Comparison of ENCODE assay signal across 8 cellular contexts in the genomic region with DNA sequence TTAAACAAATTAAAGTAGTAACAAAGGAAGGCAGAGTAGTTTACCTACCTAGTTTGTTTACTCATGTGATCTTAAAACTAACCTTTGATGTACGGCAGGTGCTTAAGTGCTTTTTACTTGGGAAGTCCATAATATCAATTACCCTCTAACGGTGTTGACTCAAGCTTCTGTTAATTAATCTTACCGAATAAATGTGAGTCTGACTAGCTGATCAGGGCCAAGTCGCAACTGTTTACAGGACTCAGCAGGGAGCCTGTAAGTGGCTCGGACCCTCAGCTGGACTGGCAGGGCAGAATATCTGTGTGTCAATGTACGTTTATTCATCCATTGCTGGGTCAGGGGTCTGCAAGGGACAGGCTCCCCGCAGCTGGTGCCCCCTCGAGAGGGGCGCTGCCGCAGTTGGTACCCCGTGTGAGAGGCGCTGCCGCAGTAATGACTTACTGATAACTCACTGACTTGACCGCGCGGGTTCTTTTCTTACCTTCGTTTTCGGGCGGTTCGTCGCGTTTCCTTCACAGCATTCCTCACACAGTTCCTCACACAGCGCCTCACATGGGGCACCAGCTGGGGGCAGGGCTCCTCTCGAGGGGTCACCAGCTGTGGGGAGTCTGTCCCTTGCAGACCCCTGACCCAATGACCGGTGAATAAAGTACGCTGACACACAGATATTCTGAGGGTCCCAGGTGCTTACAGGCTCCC. TPM values are rescaled to one million over a fixed set of nuclear protein-coding genes. Genes with fewer than 3 reads are reported as not detected.
DNase-seq lines count a peak whose midpoint lies in the region; ATAC-seq and TF ChIP-seq lines count a peak whose summit lies in the region.

No MANE protein-coding gene starts in this region.

- H3K27ac Mint-ChIP-seq in activated CD4-positive, alpha-beta memory T cell treated with anti-CD3 and anti-CD28 coated beads for 36 hours = no peak overlapping the region

- no peaks in the 10 kb centered on the region for H3K79me2 ChIP-seq in fibroblast of lung (ENCODE audit: control insufficient read depth, insufficient read depth, low read length)
- no peaks in the 10 kb centered on the region for H3K79me2 ChIP-seq in neural cell (replicated peaks; ENCODE audit: insufficient read depth, low read length)

- H3K4me1 ChIP-seq in fibroblast of lung (ENCODE audit: control insufficient read depth, extremely low read depth, insufficient read depth, low read length) = no peaks in the 10 kb centered on the region

- TF ChIP-seq EP300 in neural cell (conservative IDR thresholded peaks at IDR 0.05; ENCODE audit: poor library complexity, severe bottlenecking) = no peak

- no peaks in the 10 kb centered on the region for H3K9me3 ChIP-seq in fibroblast of lung (ENCODE audit: control insufficient read depth, insufficient read depth, low read depth, low read length)
- no peaks in the 10 kb centered on the region for H3K9me3 ChIP-seq in neural cell (ENCODE audit: low read length)

- DNase-seq in ACHN (peak; percentile 33), NAMALWA (ENCODE audit: low spot score) (peak; percentile 75), fibroblast of lung (ENCODE audit: low read depth in 2 of 2) (peak; percentile 20 to 59), KG1 (lab: John Stamatoyannopoulos, UW) (no peak), CD1c-positive myeloid dendritic cell (ENCODE audit: extremely low spot score) (no peak)
- peak; percentile 51 for DNase-seq in activated CD4-positive, alpha-beta memory T cell treated with anti-CD3 and anti-CD28 coated beads for 36 hours

- peak overlapping the region; percentile 44 for H3K9ac ChIP-seq in fibroblast of lung (ENCODE audit: insufficient read depth, low read length)
- peak overlapping the region; percentile 12 for H3K9ac ChIP-seq in neural cell (ENCODE audit: low read length)

- CTCF ChIA-PET in activated CD4-positive, alpha-beta memory T cell treated with anti-CD3 and anti-CD28 coated beads for 36 hours (lab: Charles Lee) = interaction anchor here (0.8 to 3.2 kb wide), 3 partner anchors 11 to 62 kb away, joined by 3 to 20 read pairs (median 4); a partner anchor contains a TSS

- in situ Hi-C loops in ACHN (cut with HindIII; ENCODE audit: low pct_ligation_motif_present, low pct_unique_long_range_greater_than_20kb, low sequenced_read_pairs) = no loop called here

- no peaks in the 10 kb centered on the region for H3F3A ChIP-seq in neural cell (ENCODE audit: insufficient read depth, low read length, poor library complexity, severe bottlenecking)

- ATAC-seq in GM19372 (IDR thresholded peaks at IDR 0.05; ENCODE audit: low read depth, unreplicated experiment) = peak; percentile 68

- intact Hi-C loops in activated CD4-positive, alpha-beta memory T cell treated with anti-CD3 and anti-CD28 coated beads for 36 hours (cut with micrococcal nuclease) = loop anchor here (2.0 kb wide), 1 partner anchor 64 kb away; a partner anchor contains a TSS

- H2AFZ ChIP-seq in fibroblast of lung (ENCODE audit: low read length) (peak overlapping the region; percentile 93), neural cell (ENCODE audit: low read depth, low read length) (no peak overlapping the region)

- no peaks in the 10 kb centered on the region for H3K36me3 Mint-ChIP-seq in activated CD4-positive, alpha-beta memory T cell treated with anti-CD3 and anti-CD28 coated beads for 36 hours

- H3K27me3 ChIP-seq in fibroblast of lung (ENCODE audit: control insufficient read depth, insufficient read depth, low read length) = no peaks in the 10 kb centered on the region
- no peaks in the 10 kb centered on the region for H3K27me3 ChIP-seq in neural cell (ENCODE audit: insufficient read depth, low read depth, low read length)

- POLR2A ChIA-PET in activated CD4-positive, alpha-beta memory T cell treated with anti-CD3 and anti-CD28 coated beads for 36 hours (lab: Charles Lee) = no interaction called here

- H3K9me3 Mint-ChIP-seq in activated CD4-positive, alpha-beta memory T cell treated with anti-CD3 and anti-CD28 coated beads for 36 hours = no peaks in the 10 kb centered on the region

- H3K4me1 Mint-ChIP-seq in activated CD4-positive, alpha-beta memory T cell treated with anti-CD3 and anti-CD28 coated beads for 36 hours (ENCODE audit: low read depth) = peaks cover 4% of the 10 kb centered on the region

- H3K4me3 ChIP-seq in fibroblast of lung (replicated peaks in 1 of 4; ENCODE audit: control extremely low read depth in 1 of 4, insufficient read depth in 1 of 4, low read depth in 3 of 4, low read length in 4 of 4) (peak overlapping the region; percentile 53 to 82 (median 66)), neural cell (ENCODE audit: low read length) (peak overlapping the region; percentile 60)

- H3K36me3 ChIP-seq in fibroblast of lung (ENCODE audit: control insufficient read depth, insufficient read depth, low read length) = no peaks in the 10 kb centered on the region
- no peaks in the 10 kb centered on the region for H3K36me3 ChIP-seq in neural cell (ENCODE audit: insufficient read depth, low read length)

- H4K20me1 ChIP-seq in fibroblast of lung (ENCODE audit: control insufficient read depth, extremely low read depth, insufficient read depth, low read length) = no peaks in the 10 kb centered on the region
- no peaks in the 10 kb centered on the region for H4K20me1 ChIP-seq in neural cell (ENCODE audit: insufficient read depth)

- H3K27me3 Mint-ChIP-seq in activated CD4-positive, alpha-beta memory T cell treated with anti-CD3 and anti-CD28 coated beads for 36 hours = peaks cover 35% of the 10 kb centered on the region

- H3K27ac ChIP-seq in fibroblast of lung (ENCODE audit: insufficient read depth, low read length) (peak overlapping the region; percentile 34), neural cell (ENCODE audit: low read length) (no peak overlapping the region)

- H3K9me2 ChIP-seq in neural cell (ENCODE audit: insufficient read depth, low read length) = no peaks in the 10 kb centered on the region

- TF ChIP-seq CTCF in fibroblast of lung (conservative IDR thresholded peaks at IDR 0.05 in 1 of 2, IDR thresholded peaks at IDR 0.05 in 1 of 2; ENCODE audit: low read depth in 1 of 2, low read length in 2 of 2) (no peak), neural cell (IDR thresholded peaks at IDR 0.05; ENCODE audit: poor library complexity, severe bottlenecking) (no peak)

- TF ChIP-seq RAD21 in neural cell (conservative IDR thresholded peaks at IDR 0.05) = no peak

- H3K4me3 Mint-ChIP-seq in activated CD4-positive, alpha-beta memory T cell treated with anti-CD3 and anti-CD28 coated beads for 36 hours = peak overlapping the region; percentile 75

- peak overlapping the region; percentile 93 for H3K4me2 ChIP-seq in fibroblast of lung (ENCODE audit: extremely low read depth, insufficient read depth, low read length)
- peak overlapping the region; percentile 30 for H3K4me2 ChIP-seq in neural cell (ENCODE audit: low read length)

TF ChIP-seq in neural cell, 6 proteins besides CTCF, POLR2A, EP300 and RAD21:
- TF ChIP-seq TAF1 (IDR thresholded peaks at IDR 0.05; ENCODE audit: low read depth) = no peak
- no peak for TF ChIP-seq POLR2AphosphoS5 (IDR thresholded peaks at IDR 0.05)
- TF ChIP-seq SMC3 (conservative IDR thresholded peaks at IDR 0.05; ENCODE audit: poor library complexity) = no peak
- no peak for TF ChIP-seq EZH2 (IDR thresholded peaks at IDR 0.05; ENCODE audit: borderline replicate concordance, insufficient read depth, low read length, poor library complexity, severe bottlenecking)
- no peak for TF ChIP-seq MXI1 (conservative IDR thresholded peaks at IDR 0.05; ENCODE audit: poor library complexity, severe bottlenecking)
- TF ChIP-seq, protein P1, sequence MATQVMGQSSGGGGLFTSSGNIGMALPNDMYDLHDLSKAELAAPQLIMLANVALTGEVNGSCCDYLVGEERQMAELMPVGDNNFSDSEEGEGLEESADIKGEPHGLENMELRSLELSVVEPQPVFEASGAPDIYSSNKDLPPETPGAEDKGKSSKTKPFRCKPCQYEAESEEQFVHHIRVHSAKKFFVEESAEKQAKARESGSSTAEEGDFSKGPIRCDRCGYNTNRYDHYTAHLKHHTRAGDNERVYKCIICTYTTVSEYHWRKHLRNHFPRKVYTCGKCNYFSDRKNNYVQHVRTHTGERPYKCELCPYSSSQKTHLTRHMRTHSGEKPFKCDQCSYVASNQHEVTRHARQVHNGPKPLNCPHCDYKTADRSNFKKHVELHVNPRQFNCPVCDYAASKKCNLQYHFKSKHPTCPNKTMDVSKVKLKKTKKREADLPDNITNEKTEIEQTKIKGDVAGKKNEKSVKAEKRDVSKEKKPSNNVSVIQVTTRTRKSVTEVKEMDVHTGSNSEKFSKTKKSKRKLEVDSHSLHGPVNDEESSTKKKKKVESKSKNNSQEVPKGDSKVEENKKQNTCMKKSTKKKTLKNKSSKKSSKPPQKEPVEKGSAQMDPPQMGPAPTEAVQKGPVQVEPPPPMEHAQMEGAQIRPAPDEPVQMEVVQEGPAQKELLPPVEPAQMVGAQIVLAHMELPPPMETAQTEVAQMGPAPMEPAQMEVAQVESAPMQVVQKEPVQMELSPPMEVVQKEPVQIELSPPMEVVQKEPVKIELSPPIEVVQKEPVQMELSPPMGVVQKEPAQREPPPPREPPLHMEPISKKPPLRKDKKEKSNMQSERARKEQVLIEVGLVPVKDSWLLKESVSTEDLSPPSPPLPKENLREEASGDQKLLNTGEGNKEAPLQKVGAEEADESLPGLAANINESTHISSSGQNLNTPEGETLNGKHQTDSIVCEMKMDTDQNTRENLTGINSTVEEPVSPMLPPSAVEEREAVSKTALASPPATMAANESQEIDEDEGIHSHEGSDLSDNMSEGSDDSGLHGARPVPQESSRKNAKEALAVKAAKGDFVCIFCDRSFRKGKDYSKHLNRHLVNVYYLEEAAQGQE (IDR thresholded peaks at IDR 0.05; ENCODE audit: borderline replicate concordance) = no peak
TF ChIP-seq in neural cell: peak in this region for 0.

RNA-seq across cellular contexts. Expression of a gene that starts 2.9 kb away (rescaled TPM):
- total RNA-seq in activated CD4-positive, alpha-beta memory T cell treated with anti-CD3 and anti-CD28 coated beads for 36 hours = not detected
- total RNA-seq in fibroblast of lung = 0.77 TPM in 1 of 2 replicates, not detected in the other
- polyA plus RNA-seq in fibroblast of lung (0.22 TPM in 1 of 2 replicates, not detected in the other), neural cell (not detected in 2 replicates)
- polyA plus RNA-seq in fibroblast of lung (2012) = 0.17 TPM in 1 of 2 replicates, not detected in the other
- polyA minus RNA-seq in fibroblast of lung (ENCODE audit: low replicate concordance) (not detected in 2 replicates), neural cell (not detected in 2 replicates)

Comparison
In these comparisons a context has a peak if more than half of its experiments do, and no peak if none do; other contexts are left out.
1. DNase-seq: peak in ACHN (single experiment), NAMALWA (single experiment), activated CD4-positive, alpha-beta memory T cell treated with anti-CD3 and anti-CD28 coated beads for 36 hours (single experiment) and fibroblast of lung (2 of 2); none in KG1 (single experiment) and CD1c-positive myeloid dendritic cell (single experiment).